ENCODE assay signal across 9 cellular contexts in the genomic region with DNA sequence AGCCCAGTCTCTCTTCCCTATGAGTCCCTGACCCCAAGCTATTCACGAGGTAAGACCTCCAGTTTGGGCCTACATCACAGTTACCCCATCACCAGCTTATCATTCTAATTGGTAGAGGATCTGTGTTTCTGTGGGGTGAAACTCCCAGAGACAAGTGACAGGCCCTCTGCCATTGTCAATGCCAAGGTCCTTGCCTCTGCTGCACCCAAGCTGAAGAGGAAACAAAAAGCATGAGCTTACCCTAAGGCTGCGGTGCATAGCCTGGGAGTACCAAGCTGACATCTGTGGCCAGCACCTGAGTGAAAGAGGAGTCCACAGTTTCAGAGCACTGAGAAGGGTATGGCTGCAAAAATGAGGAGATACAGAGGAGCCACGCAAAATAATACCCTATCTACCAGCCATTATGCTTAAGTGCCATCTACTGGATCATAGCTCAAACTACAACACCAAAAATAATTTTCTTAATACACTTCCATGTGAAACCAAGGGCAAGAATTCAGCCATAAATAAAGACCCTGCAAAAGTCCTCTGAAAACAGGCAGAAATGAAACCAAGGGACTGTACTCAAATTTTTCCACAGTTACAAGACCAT.
DNase-seq lines count a peak whose midpoint lies in the region; ATAC-seq and TF ChIP-seq lines count a peak whose summit lies in the region.
"Had no signal": no experiment of that assay in that cellular context is flagged by ENCODE, and none has a peak within 500 bp of the region (broad histone marks: within the 10 kb centered on the region; RNA-seq: fewer than 3 reads in every experiment).

No MANE protein-coding gene starts in this region.

- POLR2A ChIA-PET in RWPE1 (lab: Yijun Ruan, JAX; ENCODE audit: low non-redundant PET): no interaction called here

- intact Hi-C loops in right lobe of liver (cut with DNase I) (no loop called here), uterus (cut with DNase I; ENCODE audit: low total_unique reads) (no loop called here)

- H3K36me3 ChIP-seq in right lobe of liver: no peaks in the 10 kb centered on the region
- no peaks in the 10 kb centered on the region for H3K36me3 ChIP-seq in uterus
- H3K36me3 ChIP-seq: cardiac muscle cell had no signal

- no peak overlapping the region for H3K4me3 ChIP-seq in right lobe of liver
- H3K4me3 ChIP-seq in uterus: no peak overlapping the region
- H3K4me3 ChIP-seq: cardiac muscle cell had no signal

- DNase-seq in HT1080 (ENCODE audit: low read depth) (peak; percentile 4), RWPE1 (ENCODE audit: low spot score) (no peak), right lobe of liver (no peak), cortex of kidney (lab: John Stamatoyannopoulos, UW) (no peak), uterus (no peak), hepatic stellate cell (ENCODE audit: low spot score) (no peak)

- CTCF ChIA-PET in RWPE1 (lab: Yijun Ruan, JAX): interaction anchor here (0.6 kb wide), 1 partner anchor 1482 kb away, joined by 5 read pairs; no protein-coding TSS in a partner anchor

- 43% methylated on average over 3 of the region's 3 CpGs for WGBS in right lobe of liver (ENCODE audit: insufficient coverage, low coverage, low lambda C conversion rate, missing lambda C conversion rate)

- TF ChIP-seq POLR2A in right lobe of liver (IDR thresholded peaks at IDR 0.05): no peak
- TF ChIP-seq POLR2A in uterus (IDR thresholded peaks at IDR 0.05): no peak

- no peak overlapping the region for H3K27ac ChIP-seq in RWPE1
- H3K27ac ChIP-seq in right lobe of liver: no peak overlapping the region
- H3K27ac ChIP-seq in uterus: no peak overlapping the region
- H3K27ac ChIP-seq: cardiac muscle cell had no signal

- TF ChIP-seq CTCF in GM12873 (IDR thresholded peaks at IDR 0.05; ENCODE audit: insufficient read depth, low read depth, low read length, missing control alignments) (peak; percentile 55), RWPE1 (conservative IDR thresholded peaks at IDR 0.05; ENCODE audit: low read depth) (0 out of 2 replicates have a peak, but pooled peaks have one; percentile 18), right lobe of liver (IDR thresholded peaks at IDR 0.05) (peak; percentile 55 to 74 (median 68)), uterus (IDR thresholded peaks at IDR 0.05) (no peak)

- H3K27me3 ChIP-seq in right lobe of liver: no peaks in the 10 kb centered on the region
- H3K27me3 ChIP-seq in uterus: no peaks in the 10 kb centered on the region
- H3K27me3 ChIP-seq: cardiac muscle cell had no signal

- peak; percentile 91 to 96 (median 94) for ATAC-seq in right lobe of liver
- no peak for ATAC-seq in GM21515 (IDR thresholded peaks at IDR 0.05; ENCODE audit: unreplicated experiment)

- H3K4me1 ChIP-seq in right lobe of liver (no peaks in the 10 kb centered on the region), uterus (no peaks in the 10 kb centered on the region)

- H3K9me3 ChIP-seq in right lobe of liver: no peaks in the 10 kb centered on the region
- H3K9me3 ChIP-seq in uterus: no peaks in the 10 kb centered on the region

Comparison
In these comparisons a context has a peak if more than half of its experiments do, and no peak if none do; other contexts are left out.
1. CTCF ChIP-seq: peak in GM12873 (single experiment), RWPE1 (single experiment) and right lobe of liver (4 of 4); none in uterus (0 of 4).